25 cellular contexts compared by ENCODE assay signal in genomic region chr4:182604953-182605352, GRCh38.
A peak's percentile ranks its signal among the peaks of the same experiment; 100 is the strongest.
DNase-seq lines count a peak whose midpoint lies in the region; ATAC-seq and TF ChIP-seq lines count a peak whose summit lies in the region.
"Had no signal": no experiment of that assay in that cellular context is flagged by ENCODE, and none has a peak within 500 bp of the region (broad histone marks: within the 10 kb centered on the region; RNA-seq: fewer than 3 reads in every experiment).

No MANE protein-coding gene starts in this region.

- H3K27me3 Mint-ChIP-seq in effector memory CD8-positive, alpha-beta T cell, result peaks cover 0 to 6% of the 10 kb centered on the region in 2 donors
- H3K27me3 Mint-ChIP-seq: stimulated activated naive CD8-positive, alpha-beta T cell treated with anti-CD3 and anti-CD28 coated beads, Interleukin-15, Interleukin-2, amounts not matched to agents 100 ng/mL and 50 ng/mL, for 24 hours had no signal

- H3K27ac ChIP-seq in ACC112 (ENCODE audit: low read depth, low read length) (peak overlapping the region; percentile 68), RWPE1 (no peak overlapping the region)
- H3K27ac ChIP-seq: 22Rv1, adrenal gland, heart left ventricle, lower lobe of right lung, pancreas, thyroid gland, vagina had no signal

- H3K79me2 ChIP-seq in ACC112 (ENCODE audit: control insufficient read depth, insufficient read depth, low read length, unreplicated experiment), result no peaks in the 10 kb centered on the region

- no peaks in the 10 kb centered on the region for H3K36me3 ChIP-seq in ACC112 (ENCODE audit: insufficient read depth, low read length)
- H3K36me3 ChIP-seq: adrenal gland, heart left ventricle, lower lobe of right lung, MG63, pancreas, thyroid gland, vagina had no signal

- no peak overlapping the region for H2AFZ ChIP-seq in ACC112 (ENCODE audit: low read length, unreplicated experiment)

- no peak overlapping the region for H3K27ac Mint-ChIP-seq in effector memory CD8-positive, alpha-beta T cell
- no peak overlapping the region for H3K27ac Mint-ChIP-seq in stimulated activated effector memory CD8-positive, alpha-beta T cell treated with anti-CD3 and anti-CD28 coated beads, Interleukin-12 subunit alpha, Interleukin-12 subunit beta, amount 100 ng/mL, for 72 hours
- H3K27ac Mint-ChIP-seq: CD4-positive, alpha-beta memory T cell; nephron progenitor cell; stimulated activated naive CD8-positive, alpha-beta T cell treated with anti-CD3 and anti-CD28 coated beads, Interleukin-15, Interleukin-2, amounts not matched to agents 100 ng/mL and 50 ng/mL, for 24 hours had no signal

- TF ChIP-seq CTCF in RWPE1 (conservative IDR thresholded peaks at IDR 0.05; ENCODE audit: low read depth), result no peak
- TF ChIP-seq CTCF in choroid plexus epithelial cell (conservative IDR thresholded peaks at IDR 0.05; ENCODE audit: low read depth, low read length), result no peak

- no peak for TF ChIP-seq POLR2A in GM18505 (IDR thresholded peaks at IDR 0.05; ENCODE audit: borderline replicate concordance, extremely low read depth, insufficient read depth, insufficient read length)

- CTCF ChIA-PET in RWPE1 (lab: Yijun Ruan, JAX), result no interaction called here

- H3K27me3 ChIP-seq in ACC112 (ENCODE audit: insufficient read depth, low read length), result no peaks in the 10 kb centered on the region
- H3K27me3 ChIP-seq: adrenal gland, heart left ventricle, MG63, pancreas, thyroid gland, vagina had no signal

- POLR2A ChIA-PET in RWPE1 (lab: Yijun Ruan, JAX; ENCODE audit: low non-redundant PET), result no interaction called here

- H3K4me3 Mint-ChIP-seq in effector memory CD8-positive, alpha-beta T cell, result no peak overlapping the region
- no peak overlapping the region for H3K4me3 Mint-ChIP-seq in stimulated activated effector memory CD8-positive, alpha-beta T cell treated with anti-CD3 and anti-CD28 coated beads, Interleukin-12 subunit alpha, Interleukin-12 subunit beta, amount 100 ng/mL, for 72 hours
- H3K4me3 Mint-ChIP-seq: CD4-positive, alpha-beta memory T cell; nephron progenitor cell; stimulated activated naive CD8-positive, alpha-beta T cell treated with anti-CD3 and anti-CD28 coated beads, Interleukin-15, Interleukin-2, amounts not matched to agents 100 ng/mL and 50 ng/mL, for 24 hours had no signal

- H3K4me1 Mint-ChIP-seq in effector memory CD8-positive, alpha-beta T cell (ENCODE audit: low read depth in 2 of 2), result no peaks in the 10 kb centered on the region
- no peaks in the 10 kb centered on the region for H3K4me1 Mint-ChIP-seq in stimulated activated effector memory CD8-positive, alpha-beta T cell treated with anti-CD3 and anti-CD28 coated beads, Interleukin-12 subunit alpha, Interleukin-12 subunit beta, amount 100 ng/mL, for 72 hours
- H3K4me1 Mint-ChIP-seq: CD4-positive, alpha-beta memory T cell; nephron progenitor cell had no signal

- ATAC-seq in GM18505 (IDR thresholded peaks at IDR 0.05; ENCODE audit: unreplicated experiment), result no peak
- ATAC-seq in effector memory CD8-positive, alpha-beta T cell (replicated peaks), result no peak
- ATAC-seq in stimulated activated effector memory CD8-positive, alpha-beta T cell treated with anti-CD3 and anti-CD28 coated beads, Interleukin-12 subunit alpha, Interleukin-12 subunit beta, amount 100 ng/mL, for 72 hours, result no peak
- ATAC-seq: heart left ventricle, lower lobe of right lung, pancreas, right cardiac atrium had no signal

- no peaks in the 10 kb centered on the region for H3K9me3 Mint-ChIP-seq in effector memory CD8-positive, alpha-beta T cell
- H3K9me3 Mint-ChIP-seq in stimulated activated effector memory CD8-positive, alpha-beta T cell treated with anti-CD3 and anti-CD28 coated beads, Interleukin-12 subunit alpha, Interleukin-12 subunit beta, amount 100 ng/mL, for 72 hours, result no peaks in the 10 kb centered on the region
- H3K9me3 Mint-ChIP-seq: nephron progenitor cell; stimulated activated naive CD8-positive, alpha-beta T cell treated with anti-CD3 and anti-CD28 coated beads, Interleukin-15, Interleukin-2, amounts not matched to agents 100 ng/mL and 50 ng/mL, for 24 hours had no signal

- H3K4me3 ChIP-seq in ACC112 (ENCODE audit: low read depth, low read length), result no peak overlapping the region
- no peak overlapping the region for H3K4me3 ChIP-seq in choroid plexus epithelial cell (ENCODE audit: low read depth, low read length)
- H3K4me3 ChIP-seq: adrenal gland, heart left ventricle, lower lobe of right lung, MG63, pancreas, thyroid gland, vagina had no signal

- H3K36me3 Mint-ChIP-seq in effector memory CD8-positive, alpha-beta T cell (ENCODE audit: insufficient read depth), result no peaks in the 10 kb centered on the region
- no peaks in the 10 kb centered on the region for H3K36me3 Mint-ChIP-seq in stimulated activated effector memory CD8-positive, alpha-beta T cell treated with anti-CD3 and anti-CD28 coated beads, Interleukin-12 subunit alpha, Interleukin-12 subunit beta, amount 100 ng/mL, for 72 hours
- H3K36me3 Mint-ChIP-seq: CD4-positive, alpha-beta memory T cell had no signal

- H3K4me1 ChIP-seq in ACC112 (ENCODE audit: control insufficient read depth, insufficient read depth, low read length, unreplicated experiment), result peaks cover 15% of the 10 kb centered on the region
- H3K4me1 ChIP-seq: adrenal gland, heart left ventricle, lower lobe of right lung, pancreas, thyroid gland, vagina had no signal

- DNase-seq in RWPE1 (ENCODE audit: low spot score) (peak; percentile 1), choroid plexus epithelial cell (ENCODE audit: low read depth) (peak; percentile 60), iris pigment epithelial cell (ENCODE audit: low read depth) (peak; percentile 75)
- no peak for DNase-seq in effector memory CD8-positive, alpha-beta T cell
- DNase-seq in stimulated activated effector memory CD8-positive, alpha-beta T cell treated with anti-CD3 and anti-CD28 coated beads, Interleukin-12 subunit alpha, Interleukin-12 subunit beta, amount 100 ng/mL, for 72 hours (ENCODE audit: low spot score in 2 of 2), result no peak
- no peak for DNase-seq in stimulated activated CD4-positive, alpha-beta T cell treated with anti-CD3 and anti-CD28 coated beads, Interleukin-1b, Interleukin-23, amount 100 ng/mL, for 48 hours
- DNase-seq: activated CD4-positive, CD25-positive, alpha-beta regulatory T cell; activated naive CD4-positive, alpha-beta T cell treated with Interleukin-2 at 50 U/mL for 16 hours; adrenal gland; CD4-positive, alpha-beta memory T cell; GDM1; heart left ventricle; KG1; lower lobe of right lung; nephron progenitor cell; pancreas; right cardiac atrium; T-helper 1 cell; thyroid gland had no signal

Comparison
In these comparisons a context has a peak if more than half of its experiments do, and no peak if none do; other contexts are left out.
1. DNase-seq: peak in RWPE1 (single experiment), choroid plexus epithelial cell (single experiment) and iris pigment epithelial cell (single experiment); none in effector memory CD8-positive, alpha-beta T cell (0 of 3), stimulated activated effector memory CD8-positive, alpha-beta T cell treated with anti-CD3 and anti-CD28 coated beads, Interleukin-12 subunit alpha, Interleukin-12 subunit beta, amount 100 ng/mL, for 72 hours (0 of 2) and stimulated activated CD4-positive, alpha-beta T cell treated with anti-CD3 and anti-CD28 coated beads, Interleukin-1b, Interleukin-23, amount 100 ng/mL, for 48 hours (single experiment).